Comparison of ENCODE assay signal across 8 cellular contexts in the genomic region with DNA sequence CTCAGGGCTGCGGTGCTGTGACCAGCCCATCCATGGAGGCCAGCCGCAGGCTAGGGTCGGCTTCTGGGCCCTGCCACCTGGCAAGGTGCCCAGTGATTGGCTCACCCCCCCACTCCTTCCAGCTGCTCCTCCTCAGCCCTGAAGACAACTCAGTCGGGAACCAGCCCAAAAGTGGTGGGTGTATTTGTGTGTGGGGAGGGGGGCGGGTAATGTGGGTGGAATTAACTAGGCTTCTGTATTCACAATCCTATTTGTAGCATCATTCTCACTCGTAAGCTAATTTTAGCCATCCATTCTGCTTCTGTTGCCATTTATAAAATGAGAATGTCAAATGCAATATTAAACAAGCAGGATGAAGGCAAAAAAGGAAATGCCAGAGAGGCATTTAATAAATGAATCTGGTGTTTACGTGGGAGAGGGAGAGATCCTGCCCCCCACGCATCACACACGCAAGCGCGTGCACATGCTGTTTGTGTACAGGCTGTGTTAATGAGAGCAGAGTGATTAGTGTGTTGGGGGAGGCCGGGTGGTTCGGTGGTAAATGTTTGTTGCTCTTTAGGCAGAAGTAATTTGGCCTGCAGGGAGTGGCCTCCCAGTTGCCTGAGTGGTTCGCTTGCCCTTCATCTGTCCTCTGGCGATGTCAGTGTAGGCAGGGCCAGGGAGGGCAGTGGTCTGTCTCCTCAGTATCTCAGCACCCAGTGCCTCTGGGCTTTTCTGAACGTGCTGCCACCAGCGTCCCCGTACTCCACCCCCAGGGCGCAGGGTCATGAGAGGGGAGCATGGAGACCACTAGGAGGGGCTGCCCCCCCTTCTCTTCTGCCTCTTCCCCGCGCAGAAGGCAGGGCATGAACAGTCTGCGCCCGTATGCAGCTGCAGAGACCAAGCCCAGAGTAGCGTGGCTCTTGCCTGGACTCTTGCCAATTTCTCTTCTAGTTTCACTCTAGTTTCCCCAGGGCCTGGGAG.
DNase-seq lines count a peak whose midpoint lies in the region; ATAC-seq lines count a peak whose summit lies in the region.

No MANE protein-coding gene starts in this region.

- H3K27me3 ChIP-seq in rectal smooth muscle tissue (ENCODE audit: control insufficient read depth, insufficient read depth, low read length), result no peaks in the 10 kb centered on the region

- no peak overlapping the region for H3K9ac ChIP-seq in rectal smooth muscle tissue (ENCODE audit: low read length)

- intact Hi-C loops in left cardiac atrium (cut with DNase I), result loop anchor here in 1 of 2 donors (5.0 kb wide), 1 partner anchor 62 kb away; no protein-coding TSS in a partner anchor

- H3K4me1 ChIP-seq in rectal smooth muscle tissue (ENCODE audit: control insufficient read depth, insufficient read depth, low read length), result peaks cover 12% of the 10 kb centered on the region

- peak in 5 of 6 experiments; percentile 19 to 57 (median 28) for DNase-seq in stimulated activated naive CD4-positive, alpha-beta T cell (lab: John Stamatoyannopoulos, UW)
- DNase-seq in stimulated activated naive CD4-positive, alpha-beta T cell treated with Interleukin-2 at 50 U/mL for 16 hours (lab: John Stamatoyannopoulos, UW), result no peak
- DNase-seq in NCI-H524 (lab: John Stamatoyannopoulos, UW), result peak; percentile 79 to 96
- DNase-seq in activated naive CD4-positive, alpha-beta T cell treated with anti-CD3 and anti-CD28 coated beads, Interleukin-2, amount 50 U/mL, for 16 hours, result peak; percentile 41
- DNase-seq in left cardiac atrium, result peak; percentile 49
- no peak for DNase-seq in RKO (ENCODE audit: low spot score)

- H3K27ac ChIP-seq in rectal smooth muscle tissue (ENCODE audit: low read depth, low read length), result peak overlapping the region; percentile 34

- peak overlapping the region; percentile 14 for H3K4me3 ChIP-seq in rectal smooth muscle tissue (ENCODE audit: low read length)

- ATAC-seq in HG03139 (IDR thresholded peaks at IDR 0.05; ENCODE audit: unreplicated experiment) (peak; percentile 62), left cardiac atrium (peak; percentile 76 to 78)

- H3K36me3 ChIP-seq in rectal smooth muscle tissue (ENCODE audit: control insufficient read depth, insufficient read depth, low read length), result no peaks in the 10 kb centered on the region

Comparison
In these comparisons a context has a peak if more than half of its experiments do, and no peak if none do; other contexts are left out.
1. DNase-seq: peak in stimulated activated naive CD4-positive, alpha-beta T cell (5 of 6), NCI-H524 (2 of 2), activated naive CD4-positive, alpha-beta T cell treated with anti-CD3 and anti-CD28 coated beads, Interleukin-2, amount 50 U/mL, for 16 hours (single experiment) and left cardiac atrium (single experiment); none in stimulated activated naive CD4-positive, alpha-beta T cell treated with Interleukin-2 at 50 U/mL for 16 hours (single experiment) and RKO (single experiment).